In genomic region chr3:63582943-63583500, GRCh38 we compare ENCODE assay signal across 19 cellular contexts.
"Had no signal": no experiment of that assay in that cellular context is flagged by ENCODE, and none has a peak within 500 bp of the region (broad histone marks: within the 10 kb centered on the region; RNA-seq: fewer than 3 reads in every experiment).

No MANE protein-coding gene starts in this region.

- DNase-seq: activated CD4-positive, alpha-beta T cell treated with anti-CD3 and anti-CD28 coated beads, Interleukin-2, amount 10 ng/mL, durations not matched to agents 7 days and 5 days; activated CD8-positive, alpha-beta memory T cell treated with anti-CD3 and anti-CD28 coated beads, Interleukin-2, amount 50 U/mL, for 48 hours; activated gamma-delta T cell; activated T-cell treated with anti-CD3 and anti-CD28 coated beads, Interleukin-2, amount 50 U/mL, for 72 hours; dorsolateral prefrontal cortex; endodermal cell; midbrain; naive B cell; pancreas; stimulated activated CD4-positive, alpha-beta T cell treated with anti-CD3 and anti-CD28 coated beads, Interleukin-4, amount 100 ng/mL, for 4 hours; stimulated activated CD8-positive, alpha-beta memory T cell treated with anti-CD3 and anti-CD28 coated beads, Interleukin-4, amount 100 ng/mL, for 48 hours; stimulated activated naive CD4-positive, alpha-beta T cell treated with Interleukin-2 at 50 U/mL for 16 hours; substantia nigra had no signal

- H3K4me3 ChIP-seq: cardiac muscle cell, dorsolateral prefrontal cortex, gastroesophageal sphincter, lung, pancreas, smooth muscle cell, tibial nerve had no signal

- ATAC-seq: activated naive CD4-positive, alpha-beta T cell treated with anti-CD3 and anti-CD28 coated beads, Interleukin-2, amount 50 U/mL, for 72 hours; activated T-cell treated with anti-CD3 and anti-CD28 coated beads, Interleukin-2, amount 50 U/mL, for 72 hours; gastroesophageal sphincter; pancreas had no signal

- H3K27me3 ChIP-seq: cardiac muscle cell, gastroesophageal sphincter, pancreas, tibial nerve had no signal

- H3K4me2 ChIP-seq: smooth muscle cell had no signal

- H3K4me1 ChIP-seq: gastroesophageal sphincter, pancreas, tibial nerve had no signal

- H3K36me3 ChIP-seq: cardiac muscle cell, gastroesophageal sphincter, pancreas, tibial nerve had no signal

- H3K27ac ChIP-seq: cardiac muscle cell, dorsolateral prefrontal cortex, gastroesophageal sphincter, pancreas, tibial nerve had no signal

- H3K9me3 ChIP-seq: gastroesophageal sphincter, pancreas, tibial nerve had no signal
